ENCODE assay signal across 35 cellular contexts in genomic region chr3:127363171-127363570, GRCh38.
"Had no signal": no experiment of that assay in that cellular context is flagged by ENCODE, and none has a peak within 500 bp of the region (broad histone marks: within the 10 kb centered on the region; RNA-seq: fewer than 3 reads in every experiment).

No MANE protein-coding gene starts in this region.

- H2AFZ ChIP-seq: PC-9 had no signal

- H3K9me3 ChIP-seq: adrenal gland, body of pancreas, SJCRH30 had no signal

- H3K27ac ChIP-seq: adrenal gland, body of pancreas, PC-9, SJCRH30, SK-N-MC had no signal

- H3K27me3 ChIP-seq: body of pancreas, SJCRH30 had no signal

- H3K4me1 Mint-ChIP-seq: activated CD4-positive, alpha-beta T cell treated with anti-CD3 and anti-CD28 coated beads, Interleukin-2, amount 10 ng/mL, durations not matched to agents 7 days and 5 days had no signal

- H3K36me3 ChIP-seq: adrenal gland, SJCRH30 had no signal

- H3K9me3 Mint-ChIP-seq: activated naive CD4-positive, alpha-beta T cell treated with anti-CD3 and anti-CD28 coated beads for 36 hours; activated T-cell treated with anti-CD3 and anti-CD28 coated beads, Interleukin-2, amount 50 U/mL, for 4 hours; T-helper 2 cell treated with Interferon-gamma antibody and Interleukin-4, amounts not matched to agents 5 μg/mL and 100 μg/mL, for 36 hours had no signal

- ATAC-seq: activated CD8-positive, alpha-beta T cell treated with anti-CD3 and anti-CD28 coated beads, Interleukin-2, amount 10 ng/mL, durations not matched to agents 7 days and 5 days; activated naive CD4-positive, alpha-beta T cell treated with anti-CD3 and anti-CD28 coated beads, Interleukin-2, amount 50 U/mL, for 72 hours; activated T-cell treated with anti-CD3 and anti-CD28 coated beads, Interleukin-2, amount 50 U/mL, for 4 hours; body of pancreas had no signal

- FAIRE-seq: astrocyte, bronchial epithelial cell, RCC 7860, TTC549 had no signal

- DNase-seq: activated CD4-positive, alpha-beta T cell treated with anti-CD3 and anti-CD28 coated beads, Interleukin-2, amount 10 ng/mL, durations not matched to agents 7 days and 5 days; activated CD4-positive, alpha-beta T cell treated with anti-CD3 and anti-CD28 coated beads, Interleukin-2, amount 50 U/mL, for 48 hours; activated CD8-positive, alpha-beta T cell treated with anti-CD3 and anti-CD28 coated beads, Interleukin-2, amount 10 ng/mL, durations not matched to agents 7 days and 5 days; activated gamma-delta T cell treated with Interleukin-2 at 50 U/mL for 16 hours; activated naive CD4-positive, alpha-beta T cell treated with anti-CD3 and anti-CD28 coated beads for 36 hours; activated T-cell treated with anti-CD3 and anti-CD28 coated beads, Interleukin-2, amount 50 U/mL, for 4 hours; adrenal gland; body of pancreas; caudate nucleus; cerebellar nuclear complex; Karpas-422; KBM-7; NCI-H1048; NCI-H1105 treated with DMSO at 0.1 percent for 48 hours; NCI-H1436; NCI-H1694; NCI-H1930; NCI-H2081 treated with DMSO at 0.1 percent for 48 hours; NCI-H2227 treated with DMSO at 0.1 percent for 48 hours; NCI-H446; NCI-H510A treated with DMSO at 0.1 percent for 48 hours; NCI-H526 treated with DMSO at 0.1 percent for 48 hours; NCI-H774; PC-9; SHP77; SJCRH30 had no signal

- H3K4me3 Mint-ChIP-seq: activated CD4-positive, alpha-beta T cell treated with anti-CD3 and anti-CD28 coated beads, Interleukin-2, amount 10 ng/mL, durations not matched to agents 7 days and 5 days; activated CD8-positive, alpha-beta T cell treated with anti-CD3 and anti-CD28 coated beads, Interleukin-2, amount 10 ng/mL, durations not matched to agents 7 days and 5 days; activated naive CD4-positive, alpha-beta T cell treated with anti-CD3 and anti-CD28 coated beads for 36 hours; activated T-cell treated with anti-CD3 and anti-CD28 coated beads, Interleukin-2, amount 50 U/mL, for 4 hours; activated T-helper 1 cell treated with anti-CD3 and anti-CD28 coated beads, Interleukin-12 subunit alpha, Interleukin-12 subunit beta, Interleukin-2, Interleukin-4 antibody, amounts not matched to agents 30 ng/mL and 10 ng/mL and 1 ng/mL, durations not matched to agents 14 hours and 24 hours and 36 hours; T-helper 1 cell treated with Interleukin-12 subunit alpha and Interleukin-12 subunit beta and Interleukin-4 antibody, amounts not matched to agents 30 μg/mL and 1 μg/mL, for 36 hours; T-helper 2 cell treated with Interferon-gamma antibody and Interleukin-4, amounts not matched to agents 5 μg/mL and 100 μg/mL, for 36 hours had no signal

- H3K4me1 ChIP-seq: adrenal gland, body of pancreas, SJCRH30 had no signal

- H3K4me2 ChIP-seq: PC-9 had no signal

- H3K4me3 ChIP-seq: adrenal gland, body of pancreas, PC-9, SJCRH30, SK-N-MC had no signal

- H3K27ac Mint-ChIP-seq: activated CD4-positive, alpha-beta T cell treated with anti-CD3 and anti-CD28 coated beads, Interleukin-2, amount 10 ng/mL, durations not matched to agents 7 days and 5 days; activated CD8-positive, alpha-beta T cell treated with anti-CD3 and anti-CD28 coated beads, Interleukin-2, amount 10 ng/mL, durations not matched to agents 7 days and 5 days; activated naive CD4-positive, alpha-beta T cell treated with anti-CD3 and anti-CD28 coated beads for 36 hours; activated naive CD4-positive, alpha-beta T cell treated with anti-CD3 and anti-CD28 coated beads, Interleukin-2, amount 50 U/mL, for 72 hours; activated T-helper 1 cell treated with anti-CD3 and anti-CD28 coated beads, Interleukin-12 subunit alpha, Interleukin-12 subunit beta, Interleukin-2, Interleukin-4 antibody, amounts not matched to agents 30 ng/mL and 10 ng/mL and 1 ng/mL, durations not matched to agents 14 hours and 24 hours and 36 hours; T-helper 1 cell treated with Interleukin-12 subunit alpha and Interleukin-12 subunit beta and Interleukin-4 antibody, amounts not matched to agents 30 μg/mL and 1 μg/mL, for 36 hours; T-helper 2 cell treated with Interferon-gamma antibody and Interleukin-4, amounts not matched to agents 5 μg/mL and 100 μg/mL, for 36 hours had no signal

- H3K36me3 Mint-ChIP-seq: activated naive CD4-positive, alpha-beta T cell treated with anti-CD3 and anti-CD28 coated beads, Interleukin-2, amount 50 U/mL, for 72 hours had no signal
